1 cellular context compared by ENCODE assay signal in genomic region chr9:93086445-93087224, GRCh38.
A peak's percentile ranks its signal among the peaks of the same experiment; 100 is the strongest.
TF ChIP-seq lines count a peak whose summit lies in the region.

No MANE protein-coding gene starts in this region.

TF ChIP-seq in HepG2, 621 proteins besides CTCF, POLR2A, EP300 and RAD21:
- TF ChIP-seq AGO2 (optimal IDR thresholded peaks at IDR 0.05; ENCODE audit: low read depth, low read length): no peak
- TF ChIP-seq ZMAT3 (CRISPR knock-in tag; conservative IDR thresholded peaks at IDR 0.05): no peak
- peak; percentile 35; the same call in 1 of the 2 replicates for TF ChIP-seq NR2F6 (IDR thresholded peaks at IDR 0.05)
- no peak for TF ChIP-seq NR2F6 (CRISPR knock-in tag; IDR thresholded peaks at IDR 0.05)
